ENCODE assay signal across 31 cellular contexts in the genomic region with DNA sequence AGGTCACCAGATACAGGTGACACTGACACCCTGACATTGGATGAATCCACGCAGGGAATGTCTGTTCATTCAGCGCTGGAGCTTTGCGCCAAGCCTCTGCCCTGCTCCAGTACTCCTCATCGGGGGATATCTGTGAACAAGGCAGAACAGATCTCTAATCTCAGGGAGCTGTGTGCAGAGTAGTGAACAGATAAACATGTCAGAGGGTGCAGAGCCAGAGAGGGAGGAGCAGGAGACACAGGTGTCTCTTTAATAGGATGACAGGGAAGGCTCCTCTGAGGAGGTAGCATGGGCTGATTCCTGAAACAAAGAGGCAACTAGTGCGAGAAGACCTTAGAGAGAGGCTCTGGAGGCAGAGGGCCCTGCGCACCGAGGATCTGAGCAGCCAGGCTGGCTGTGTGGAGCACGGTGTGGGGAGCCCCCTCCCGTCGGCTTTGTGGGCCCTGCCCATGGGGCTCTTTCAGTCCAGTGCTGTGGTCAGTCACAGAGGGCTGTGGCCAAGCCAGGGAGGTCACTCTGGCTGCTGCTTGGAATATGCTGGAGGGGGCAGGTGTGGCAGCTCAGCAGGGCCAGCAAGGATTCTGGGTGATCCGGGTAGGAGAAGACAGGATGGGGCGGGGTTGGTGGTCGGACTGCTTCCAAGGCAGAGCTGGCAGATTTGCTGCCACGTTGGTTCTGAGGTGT. TPM values are rescaled to one million over a fixed set of nuclear protein-coding genes. Genes with fewer than 3 reads are reported as not detected.
A peak's percentile ranks its signal among the peaks of the same experiment; 100 is the strongest.
DNase-seq lines count a peak whose midpoint lies in the region; ATAC-seq, FAIRE-seq and TF ChIP-seq lines count a peak whose summit lies in the region.
"Had no signal": no experiment of that assay in that cellular context is flagged by ENCODE, and none has a peak within 500 bp of the region (broad histone marks: within the 10 kb centered on the region; RNA-seq: fewer than 3 reads in every experiment).

No MANE protein-coding gene starts in this region.

- H3K4ac ChIP-seq in H1 (replicated peaks; ENCODE audit: insufficient read length, low read depth, low read length) = no peak overlapping the region

- no peak overlapping the region for H3K56ac ChIP-seq in H1 (replicated peaks; ENCODE audit: insufficient read length, low read depth, low read length)

- H2BK5ac ChIP-seq in H1 (ENCODE audit: low read depth, low read length) = peak overlapping the region; percentile 49; the same call in 1 of the 2 replicates

- no peak overlapping the region for H4K5ac ChIP-seq in H1 (ENCODE audit: insufficient read length, low read depth, low read length)

- H3K27ac Mint-ChIP-seq in MCF 10A (ENCODE audit: low read depth, unreplicated experiment) (peak overlapping the region; percentile 36), neural progenitor cell (peak overlapping the region; percentile 31)
- H3K27ac Mint-ChIP-seq: activated T-helper 2 cell treated with anti-CD3 and anti-CD28 coated beads, Interferon-gamma antibody, Interleukin-2, Interleukin-4, amounts not matched to agents 10 μg/mL and 5 μg/mL and 100 μg/mL, durations not matched to agents 14 hours and 24 hours and 36 hours; B cell; CD8-positive, alpha-beta T cell; stimulated activated naive B cell treated with anti-CD40 and anti-IgM and Interleukin-4, amounts not matched to agents 10 μg/mL and 1 μg/mL and 100 μg/mL, for 72 hours had no signal

- WGBS in mammary epithelial cell (ENCODE audit: low coverage, missing lambda C conversion rate) = 89% methylated on average over 11 of the region's 14 CpGs
- 91% methylated on average over 14 of the region's 14 CpGs; no CpG with 5 or more reads in 1 of the 2 experiments for WGBS in H1 (ENCODE audit: extremely low coverage in 1 of 2, insufficient coverage in 1 of 2, insufficient read length in 1 of 2, insufficient replicate concordance in 2 of 2, low coverage in 1 of 2, low lambda C conversion rate in 2 of 2, missing lambda C conversion rate in 1 of 2), 2 experiments

- 0 out of 2 replicates have a peak overlapping the region, but pooled peaks have one; percentile 4 for H3K18ac ChIP-seq in H1 (ENCODE audit: extremely low read depth, low read length)

- H3K27me3 Mint-ChIP-seq in MCF 10A (ENCODE audit: insufficient read depth, unreplicated experiment) (no peaks in the 10 kb centered on the region), neural progenitor cell (ENCODE audit: insufficient read depth, low read depth) (peaks cover 10% of the 10 kb centered on the region)
- H3K27me3 Mint-ChIP-seq: B cell; stimulated activated naive B cell treated with anti-CD40 and anti-IgM and Interleukin-4, amounts not matched to agents 10 μg/mL and 1 μg/mL and 100 μg/mL, for 72 hours had no signal

- BruUV-seq in MCF 10A (replicated peaks; lab: Mats Ljungman, UMichigan) = no TSS peak
- BruUV-seq in mammary epithelial cell (replicated peaks; lab: Mats Ljungman, UMichigan) = no TSS peak

- in situ Hi-C loops in mammary epithelial cell (cut with MboI; ENCODE audit: low sequenced_read_pairs in 2 of 2) = no loop called here

- TF ChIP-seq CTCF in MCF 10A (IDR thresholded peaks at IDR 0.05; ENCODE audit: unreplicated experiment) (no peak), mammary epithelial cell (conservative IDR thresholded peaks at IDR 0.05 in 1 of 2, IDR thresholded peaks at IDR 0.05 in 1 of 2; ENCODE audit: extremely low read depth in 1 of 2, insufficient read depth in 1 of 2, low read depth in 1 of 2, low read length in 2 of 2) (no peak), H1 (IDR thresholded peaks at IDR 0.05; ENCODE audit: control extremely low read depth in 1 of 3, insufficient read depth in 1 of 3, low read depth in 1 of 3, low read length in 3 of 3) (no peak), neural progenitor cell (IDR thresholded peaks at IDR 0.05) (no peak), mucosa of descending colon (IDR thresholded peaks at IDR 0.05) (no peak)

- POLR2A ChIA-PET in MCF 10A (lab: Yijun Ruan, JAX) = no interaction called here
- POLR2A ChIA-PET in H1 (lab: Charles Lee; ENCODE audit: partially characterized antibody) = interaction anchor here (0.7 to 1.4 kb wide), 2 partner anchors 10 to 24 kb away, joined by 3 read pairs; no protein-coding TSS in a partner anchor

- H3K4me1 ChIP-seq in mammary epithelial cell (ENCODE audit: insufficient read depth, low read length) = no peaks in the 10 kb centered on the region
- H3K4me1 ChIP-seq in H1 (replicated peaks in 1 of 4; ENCODE audit: control insufficient read depth in 3 of 4, insufficient read depth in 4 of 4, low read length in 3 of 4) = peaks cover 0 to 3% (median 1%) of the 10 kb centered on the region in 4 experiments; a peak in 1 of 7 replicates
- H3K4me1 ChIP-seq in neural progenitor cell = no peaks in the 10 kb centered on the region
- H3K4me1 ChIP-seq in mucosa of descending colon (ENCODE audit: low read depth) = no peaks in the 10 kb centered on the region
- H3K4me1 ChIP-seq: HAP-1, Peyer's patch, right lobe of liver had no signal

- H3K14ac ChIP-seq in H1 (ENCODE audit: insufficient read length) = no peak overlapping the region

- H3K27me3 ChIP-seq in mammary epithelial cell (ENCODE audit: insufficient read depth, low read length) (no peaks in the 10 kb centered on the region), H1 (replicated peaks in 1 of 4; ENCODE audit: control insufficient read depth in 3 of 4, extremely low read depth in 1 of 4, insufficient read depth in 3 of 4, low read length in 3 of 4) (no peaks in the 10 kb centered on the region), neural progenitor cell (no peaks in the 10 kb centered on the region)
- H3K27me3 ChIP-seq: Peyer's patch, right lobe of liver had no signal

- H3K4me2 ChIP-seq in mammary epithelial cell (ENCODE audit: insufficient read depth, low read depth, low read length) (no peak overlapping the region), H1 (ENCODE audit: insufficient read depth in 1 of 2, low read depth in 2 of 2, low read length in 2 of 2) (no peak overlapping the region), neural progenitor cell (no peak overlapping the region)

- H3K79me2 ChIP-seq in mammary epithelial cell (ENCODE audit: insufficient read depth, low read length) (no peaks in the 10 kb centered on the region), H1 (ENCODE audit: control insufficient read depth in 1 of 2, insufficient read depth in 2 of 2, low read length in 2 of 2) (no peaks in the 10 kb centered on the region), neural progenitor cell (ENCODE audit: low read depth) (no peaks in the 10 kb centered on the region)

- no peak for FAIRE-seq in H1 (lab: Jason Lieb, UNC)
- FAIRE-seq: A204.1, GM12892, islet of Langerhans had no signal

- H3K36me3 ChIP-seq in mammary epithelial cell (ENCODE audit: insufficient read depth, low read length) = peaks cover 1% of the 10 kb centered on the region
- no peaks in the 10 kb centered on the region for H3K36me3 ChIP-seq in H1 (ENCODE audit: control insufficient read depth in 2 of 4, insufficient read depth in 4 of 4, low read length in 3 of 4)
- H3K36me3 ChIP-seq in neural progenitor cell = no peaks in the 10 kb centered on the region
- no peaks in the 10 kb centered on the region for H3K36me3 ChIP-seq in mucosa of descending colon (ENCODE audit: low read depth)
- H3K36me3 ChIP-seq: HAP-1 had no signal

- H3K23me2 ChIP-seq in H1 (ENCODE audit: low read depth, low read length) = no peaks in the 10 kb centered on the region

- H3K36me3 Mint-ChIP-seq in MCF 10A (ENCODE audit: insufficient read depth, unreplicated experiment) (peaks cover 11% of the 10 kb centered on the region), neural progenitor cell (peaks cover 17% of the 10 kb centered on the region)
- H3K36me3 Mint-ChIP-seq: activated naive CD4-positive, alpha-beta T cell treated with anti-CD3 and anti-CD28 coated beads, Interleukin-2, amount 50 U/mL, for 72 hours had no signal

- H3K4me3 Mint-ChIP-seq in MCF 10A (ENCODE audit: unreplicated experiment) = no peak overlapping the region
- H3K4me3 Mint-ChIP-seq in neural progenitor cell = no peak overlapping the region
- H3K4me3 Mint-ChIP-seq: B cell; CD8-positive, alpha-beta T cell; nephron; stimulated activated naive B cell treated with anti-CD40 and anti-IgM and Interleukin-4, amounts not matched to agents 10 μg/mL and 1 μg/mL and 100 μg/mL, for 72 hours had no signal

- no peak overlapping the region for H2BK120ac ChIP-seq in H1 (replicated peaks; ENCODE audit: low read depth, low read length)

- no peak overlapping the region for H4K91ac ChIP-seq in H1 (replicated peaks; ENCODE audit: insufficient read length, low read length)

- H2AFZ ChIP-seq in mammary epithelial cell (ENCODE audit: low read depth, low read length) = no peak overlapping the region
- no peak overlapping the region for H2AFZ ChIP-seq in H1 (ENCODE audit: low read length)
- no peak overlapping the region for H2AFZ ChIP-seq in neural progenitor cell (replicated peaks)

- H4K8ac ChIP-seq in H1 (ENCODE audit: extremely low read depth, insufficient read depth, low read length) = peak overlapping the region; percentile 63

- CTCF ChIA-PET in MCF 10A (lab: Yijun Ruan, JAX) (no interaction called here), mammary epithelial cell (lab: Charles Lee; ENCODE audit: low non-redundant PET) (no interaction called here), H1 (lab: Charles Lee; ENCODE audit: partially characterized antibody) (interaction anchor here (1.2 to 5.2 kb wide), 2 partner anchors 10 to 20 kb away, joined by 3 to 26 read pairs; no protein-coding TSS in a partner anchor)

- H3K4me3 ChIP-seq in mammary epithelial cell (replicated peaks in 1 of 3; ENCODE audit: insufficient read depth in 1 of 3, low read depth in 2 of 3, low read length in 3 of 3) = no peak overlapping the region
- H3K4me3 ChIP-seq in H1 (ENCODE audit: extremely low read depth in 1 of 4, insufficient read depth in 2 of 4, low read depth in 3 of 4, low read length in 4 of 4) = no peak overlapping the region
- no peak overlapping the region for H3K4me3 ChIP-seq in neural progenitor cell
- H3K4me3 ChIP-seq in mucosa of descending colon = no peak overlapping the region
- H3K4me3 ChIP-seq: HAP-1, Peyer's patch, right lobe of liver, thoracic aorta had no signal

- ATAC-seq in GM21447 (IDR thresholded peaks at IDR 0.05; ENCODE audit: unreplicated experiment) (no peak), mucosa of descending colon (no peak)
- ATAC-seq: activated naive CD4-positive, alpha-beta T cell treated with anti-CD3 and anti-CD28 coated beads, Interleukin-2, amount 50 U/mL, for 72 hours; CD8-positive, alpha-beta T cell; stimulated activated naive B cell treated with anti-CD40 and anti-IgM and Interleukin-4, amounts not matched to agents 10 μg/mL and 1 μg/mL and 100 μg/mL, for 72 hours had no signal

- DNase-seq in MCF 10A (ENCODE audit: unreplicated experiment) (no peak), mammary epithelial cell (no peak), H1 (ENCODE audit: low read depth in 1 of 2, low spot score in 2 of 2) (no peak), neural progenitor cell (ENCODE audit: low spot score) (no peak), AG08396 (ENCODE audit: low spot score) (no peak), AG20443 (ENCODE audit: low spot score) (no peak), mucosa of descending colon (no peak)
- DNase-seq: activated CD4-positive, alpha-beta T cell treated with anti-CD3 and anti-CD28 coated beads, Interleukin-2, amount 50 U/mL, for 48 hours; activated CD8-positive, alpha-beta memory T cell treated with anti-CD3 and anti-CD28 coated beads, Interleukin-2, amount 50 U/mL, for 4 hours; CD8-positive, alpha-beta T cell; central memory CD4-positive, alpha-beta T cell; EL; NCI-H1105 treated with DMSO at 0.1 percent for 48 hours; NCI-H2029; NCI-H526 treated with DMSO at 0.1 percent for 48 hours; Peyer's patch; right lobe of liver; stimulated activated CD4-positive, alpha-beta T cell treated with anti-CD3 and anti-CD28 coated beads, Interleukin-4, amount 100 ng/mL, for 24 hours; stimulated activated naive B cell treated with anti-CD40 and anti-IgM and Interleukin-4, amounts not matched to agents 10 μg/mL and 1 μg/mL and 100 μg/mL, for 72 hours; SW 1271; T1000 had no signal

- no peaks in the 10 kb centered on the region for H3K79me1 ChIP-seq in H1 (ENCODE audit: low read depth, low read length)

- intact Hi-C loops in MCF 10A (cut with micrococcal nuclease) (no loop called here), mammary epithelial cell (cut with micrococcal nuclease) (no loop called here), mucosa of descending colon (cut with DNase I, micrococcal nuclease) (no loop called here)

- H3K23ac ChIP-seq in H1 (ENCODE audit: insufficient read length) = no peak overlapping the region

- peak overlapping the region; percentile 61; the same call in 1 of the 2 replicates for H2BK12ac ChIP-seq in H1 (ENCODE audit: low read depth, low read length)

- H3K9me3 Mint-ChIP-seq in MCF 10A (ENCODE audit: unreplicated experiment) (no peaks in the 10 kb centered on the region), neural progenitor cell (no peaks in the 10 kb centered on the region)
- H3K9me3 Mint-ChIP-seq: activated naive CD4-positive, alpha-beta T cell treated with anti-CD3 and anti-CD28 coated beads, Interleukin-2, amount 50 U/mL, for 72 hours; activated T-helper 2 cell treated with anti-CD3 and anti-CD28 coated beads, Interferon-gamma antibody, Interleukin-2, Interleukin-4, amounts not matched to agents 10 μg/mL and 5 μg/mL and 100 μg/mL, durations not matched to agents 14 hours and 24 hours and 36 hours; CD8-positive, alpha-beta T cell; nephron; stimulated activated naive B cell treated with anti-CD40 and anti-IgM and Interleukin-4, amounts not matched to agents 10 μg/mL and 1 μg/mL and 100 μg/mL, for 72 hours had no signal

- no peak for TF ChIP-seq POLR2A in H1 (IDR thresholded peaks at IDR 0.05; ENCODE audit: control extremely low read depth in 1 of 2, low read depth in 2 of 2, low read length in 2 of 2)

- H2BK15ac ChIP-seq in H1 (ENCODE audit: low read length) = peak overlapping the region; percentile 8; the same call in 1 of the 2 replicates

- H3K4me1 Mint-ChIP-seq in MCF 10A (ENCODE audit: insufficient read depth, unreplicated experiment) (no peaks in the 10 kb centered on the region), neural progenitor cell (peaks cover 9% of the 10 kb centered on the region)
- H3K4me1 Mint-ChIP-seq: B cell; stimulated activated naive B cell treated with anti-CD40 and anti-IgM and Interleukin-4, amounts not matched to agents 10 μg/mL and 1 μg/mL and 100 μg/mL, for 72 hours had no signal

- H2BK20ac ChIP-seq in H1 (ENCODE audit: low read length) = 0 out of 2 replicates have a peak overlapping the region, but pooled peaks have one; percentile 21

- H3K9me3 ChIP-seq in mammary epithelial cell (replicated peaks; ENCODE audit: insufficient read depth, low read length) = no peaks in the 10 kb centered on the region
- H3K9me3 ChIP-seq in H1 (ENCODE audit: insufficient read depth in 2 of 2, low read depth in 1 of 2, low read length in 1 of 2) = no peaks in the 10 kb centered on the region
- no peaks in the 10 kb centered on the region for H3K9me3 ChIP-seq in neural progenitor cell (ENCODE audit: low read depth)
- H3K9me3 ChIP-seq in mucosa of descending colon = no peaks in the 10 kb centered on the region
- H3K9me3 ChIP-seq: HAP-1, Peyer's patch, right lobe of liver, thoracic aorta had no signal

- no peak for TF ChIP-seq EP300 in H1 (IDR thresholded peaks at IDR 0.05; ENCODE audit: borderline replicate concordance in 1 of 2, low read depth in 2 of 2, low read length in 2 of 2)

- dilution Hi-C loops in mammary epithelial cell (cut with HindIII; ENCODE audit: low sequenced_read_pairs) = no loop called here

- H3K27ac ChIP-seq in mammary epithelial cell (ENCODE audit: insufficient read depth, low read depth, low read length) (no peak overlapping the region), H1 (ENCODE audit: low read depth, low read length) (no peak overlapping the region), neural progenitor cell (no peak overlapping the region)
- H3K27ac ChIP-seq: Peyer's patch, right lobe of liver, thoracic aorta had no signal

- H2AK5ac ChIP-seq in H1 (ENCODE audit: low read depth, low read length) = peak overlapping the region; percentile 71; the same call in 1 of the 2 replicates

- no peaks in the 10 kb centered on the region for H4K20me1 ChIP-seq in mammary epithelial cell (ENCODE audit: insufficient read depth, low read length)
- H4K20me1 ChIP-seq in H1 (replicated peaks in 1 of 2; ENCODE audit: control insufficient read depth in 1 of 2, insufficient read depth in 2 of 2, low read length in 2 of 2) = no peaks in the 10 kb centered on the region
- peaks cover 7% of the 10 kb centered on the region for H4K20me1 ChIP-seq in neural progenitor cell (ENCODE audit: low read depth)

- no peak overlapping the region for H3K9ac ChIP-seq in mammary epithelial cell (ENCODE audit: insufficient read depth, low read length)
- H3K9ac ChIP-seq in H1 (replicated peaks in 1 of 4; ENCODE audit: extremely low read depth in 1 of 4, low read depth in 3 of 4, low read length in 3 of 4) = no peak overlapping the region
- H3K9ac ChIP-seq in neural progenitor cell = no peak overlapping the region

- TF ChIP-seq RAD21 in H1 (IDR thresholded peaks at IDR 0.05 in 1 of 2, conservative IDR thresholded peaks at IDR 0.05 in 1 of 2; ENCODE audit: low read depth in 2 of 2, low read length in 2 of 2) = no peak

- H3F3A ChIP-seq in neural progenitor cell (ENCODE audit: low read depth) = no peaks in the 10 kb centered on the region

RNA-seq across cellular contexts. Expression of a gene that starts 55.6 kb away (rescaled TPM):
- total RNA-seq in MCF 10A (2022) = 18.2 and 18.4 TPM in 2 replicates
- 10 to 100 TPM; 26.3 to 27.5 TPM for total RNA-seq in mammary epithelial cell
- 6.3 TPM for polyA plus RNA-seq in mammary epithelial cell
- 17.8 TPM for polyA minus RNA-seq in mammary epithelial cell
- 19.4 and 23.2 TPM in 2 replicates for total RNA-seq in H1 (2021; fragmentation: NEBNext Ultra II Directional; extraction: Animal tissue kit (Norgen Biotek cat#: 25700))
- polyA plus RNA-seq in H1 (2011; rRNA removed) = 6.8 and 9.2 TPM in 2 replicates
- polyA plus RNA-seq in H1 (2011; cell fraction: cytosol; rRNA removed) = 11.0 TPM
- 11.4 TPM for polyA plus RNA-seq in H1 (2011; cell fraction: nucleus; rRNA removed)
- 7.6 to 8.8 TPM (median 8.3 TPM) in 4 replicates for polyA plus RNA-seq in H1 (2012, experiment 1 of 2)
- 4.4 TPM for polyA plus RNA-seq in H1 (2012, experiment 2 of 2)
- polyA plus RNA-seq in H1 (2013, experiment 1 of 2) = 8.5 TPM
- 6.4 TPM for polyA plus RNA-seq in H1 (2013, experiment 2 of 2)
- 17.1 and 21.0 TPM in 2 replicates for polyA minus RNA-seq in H1 (2011; rRNA and poly(A)+ RNA removed)
- 10.2 TPM for polyA minus RNA-seq in H1 (2011; cell fraction: cytosol; rRNA and poly(A)+ RNA removed)
- polyA minus RNA-seq in H1 (2011; cell fraction: nucleus; rRNA and poly(A)+ RNA removed) = 14.1 TPM
- total RNA-seq in neural progenitor cell (ENCODE audit: low replicate concordance) = 8.4 and 13.1 TPM in 2 replicates
- total RNA-seq in mucosa of descending colon = 10 to 100 TPM; 11.2 to 33.5 (median 21.2) TPM

RNA-seq across cellular contexts. Expression of a gene that starts 55.6 kb away (rescaled TPM):
- 36.6 and 51.1 TPM in 2 replicates for total RNA-seq in MCF 10A (2022)
- 10 to 100 TPM; 36.0 to 44.8 TPM for total RNA-seq in mammary epithelial cell
- 56.7 TPM for polyA plus RNA-seq in mammary epithelial cell
- 21.6 TPM for polyA minus RNA-seq in mammary epithelial cell
- 47.8 and 53.2 TPM in 2 replicates for total RNA-seq in H1 (2021; fragmentation: NEBNext Ultra II Directional; extraction: Animal tissue kit (Norgen Biotek cat#: 25700))
- 51.6 and 59.9 TPM in 2 replicates for polyA plus RNA-seq in H1 (2011; rRNA removed)
- 51.3 TPM for polyA plus RNA-seq in H1 (2011; cell fraction: cytosol; rRNA removed)
- polyA plus RNA-seq in H1 (2011; cell fraction: nucleus; rRNA removed) = 31.1 TPM
- 34.7 to 41.9 TPM (median 36.2 TPM) in 4 replicates for polyA plus RNA-seq in H1 (2012, experiment 1 of 2)
- 40.1 TPM for polyA plus RNA-seq in H1 (2012, experiment 2 of 2)
- 34.2 TPM for polyA plus RNA-seq in H1 (2013, experiment 1 of 2)
- 35.7 TPM for polyA plus RNA-seq in H1 (2013, experiment 2 of 2)
- 21.3 and 34.7 TPM in 2 replicates for polyA minus RNA-seq in H1 (2011; rRNA and poly(A)+ RNA removed)
- polyA minus RNA-seq in H1 (2011; cell fraction: cytosol; rRNA and poly(A)+ RNA removed) = 15.2 TPM
- 16.9 TPM for polyA minus RNA-seq in H1 (2011; cell fraction: nucleus; rRNA and poly(A)+ RNA removed)
- 30.4 and 53.5 TPM in 2 replicates for total RNA-seq in neural progenitor cell (ENCODE audit: low replicate concordance)
- 10 to 100 TPM; 23.3 to 31.0 (median 26.7) TPM for total RNA-seq in mucosa of descending colon
